Comparison of ENCODE assay signal across 8 cellular contexts in the genomic region with DNA sequence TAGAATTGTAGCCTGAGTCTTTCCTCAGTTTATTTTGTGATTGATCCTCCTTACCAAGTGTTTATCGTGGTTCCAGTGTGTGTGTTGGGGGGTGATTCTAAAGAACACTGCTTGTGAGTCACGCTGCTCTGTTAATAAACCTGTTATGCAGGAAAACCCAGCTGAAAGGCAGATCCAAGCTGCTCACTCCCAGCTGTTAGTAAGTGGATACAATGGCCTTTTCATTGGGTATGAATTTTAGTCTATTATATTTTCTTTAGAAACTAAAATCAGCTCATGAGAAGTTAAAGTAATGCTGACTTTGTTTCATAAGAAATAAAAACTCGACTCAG. TPM values are rescaled to one million over a fixed set of nuclear protein-coding genes. Genes with fewer than 3 reads are reported as not detected.
DNase-seq lines count a peak whose midpoint lies in the region; ATAC-seq and TF ChIP-seq lines count a peak whose summit lies in the region.

No MANE protein-coding gene starts in this region.

- TF ChIP-seq CTCF in epithelial cell of esophagus (IDR thresholded peaks at IDR 0.05; ENCODE audit: insufficient read depth, low read depth, low read length, missing control alignments) = no peak
- TF ChIP-seq CTCF in progenitor cell of endocrine pancreas (IDR thresholded peaks at IDR 0.05; ENCODE audit: unreplicated experiment) = no peak

- no peak overlapping the region for H3K4me3 Mint-ChIP-seq in progenitor cell of endocrine pancreas (ENCODE audit: low read depth)

- peak overlapping the region; percentile 37 for H3K4me3 ChIP-seq in epithelial cell of esophagus (ENCODE audit: low read length)

- no peak for ATAC-seq in HG02852 (IDR thresholded peaks at IDR 0.05; ENCODE audit: unreplicated experiment)
- no peak for ATAC-seq in HG02885 (IDR thresholded peaks at IDR 0.05; ENCODE audit: poor library complexity, unreplicated experiment)

- H3K27me3 Mint-ChIP-seq in progenitor cell of endocrine pancreas = no peaks in the 10 kb centered on the region

- no peaks in the 10 kb centered on the region for H3K36me3 Mint-ChIP-seq in progenitor cell of endocrine pancreas (ENCODE audit: insufficient read depth)

- DNase-seq in DMS53 (lab: John Stamatoyannopoulos, UW) = peak; percentile 98
- DNase-seq in NCI-H510A (lab: John Stamatoyannopoulos, UW) = peak; percentile 77
- DNase-seq in epithelial cell of esophagus (ENCODE audit: low read depth) = peak; percentile 95
- no peak for DNase-seq in progenitor cell of endocrine pancreas (ENCODE audit: low spot score, unreplicated experiment)
- no peak for DNase-seq in NCI-H2107 treated with DMSO at 0.1 percent for 48 hours (lab: John Stamatoyannopoulos, UW; ENCODE audit: unreplicated experiment)
- no peak for DNase-seq in NCI-H1436 treated with DMSO at 0.1 percent for 48 hours (lab: John Stamatoyannopoulos, UW)

- no peaks in the 10 kb centered on the region for H3K9me3 Mint-ChIP-seq in progenitor cell of endocrine pancreas (ENCODE audit: low read depth)

- peak overlapping the region; percentile 89 for H3K27ac Mint-ChIP-seq in progenitor cell of endocrine pancreas

- peaks cover 22% of the 10 kb centered on the region for H3K4me1 Mint-ChIP-seq in progenitor cell of endocrine pancreas (ENCODE audit: low read depth)

RNA-seq across cellular contexts. Expression of a gene that starts 12.2 kb away (rescaled TPM):
- total RNA-seq in progenitor cell of endocrine pancreas = 199 and 201 TPM in 2 replicates

RNA-seq across cellular contexts. Expression of a gene that starts 26.5 kb away (rescaled TPM):
- total RNA-seq in progenitor cell of endocrine pancreas = 4.2 and 4.8 TPM in 2 replicates

Comparison
In these comparisons a context has a peak if more than half of its experiments do, and no peak if none do; other contexts are left out.
1. DNase-seq: peak in DMS53 (single experiment), NCI-H510A (single experiment) and epithelial cell of esophagus (single experiment); none in progenitor cell of endocrine pancreas (single experiment), NCI-H2107 treated with DMSO at 0.1 percent for 48 hours (single experiment) and NCI-H1436 treated with DMSO at 0.1 percent for 48 hours (single experiment).